9 cellular contexts compared by ENCODE assay signal in the genomic region with DNA sequence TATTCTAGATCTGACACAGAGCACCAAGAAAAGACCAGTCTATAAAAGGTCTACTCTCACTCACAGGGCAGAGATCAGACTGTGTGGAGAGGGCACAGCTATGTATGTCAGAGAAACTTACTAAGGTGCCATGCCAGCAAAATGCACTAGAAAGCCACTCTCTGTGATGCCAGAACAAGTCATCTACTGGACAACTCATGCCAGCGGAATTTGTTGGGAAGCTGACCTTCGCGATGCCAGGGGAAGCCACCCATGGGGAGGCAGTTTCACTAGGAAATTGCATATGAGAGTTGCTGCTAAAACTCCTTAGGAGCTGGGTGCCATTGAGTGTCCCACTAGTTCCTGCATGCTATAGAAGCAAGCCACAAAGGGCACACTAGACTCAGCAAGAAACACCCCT.
A peak's percentile ranks its signal among the peaks of the same experiment; 100 is the strongest.
DNase-seq lines count a peak whose midpoint lies in the region; ATAC-seq lines count a peak whose summit lies in the region.
"Had no signal": no experiment of that assay in that cellular context is flagged by ENCODE, and none has a peak within 500 bp of the region (broad histone marks: within the 10 kb centered on the region; RNA-seq: fewer than 3 reads in every experiment).

No MANE protein-coding gene starts in this region.

- no peak for ATAC-seq in GM21529 (IDR thresholded peaks at IDR 0.05; ENCODE audit: unreplicated experiment)

- DNase-seq in 8988T = peak; percentile 41
- DNase-seq in HK-2 (ENCODE audit: unreplicated experiment) = peak; percentile 63
- DNase-seq in astrocyte of the hippocampus (ENCODE audit: low read depth, low spot score) = peak; percentile 63
- peak; percentile 2 for DNase-seq in hepatic stellate cell (ENCODE audit: low spot score)
- DNase-seq in stimulated activated CD8-positive, alpha-beta memory T cell treated with anti-CD3 and anti-CD28 coated beads, Interleukin-4, amount 100 ng/mL, for 48 hours = no peak
- no peak for DNase-seq in superior temporal gyrus (ENCODE audit: extremely low spot score)
- no peak for DNase-seq in GM19240 (ENCODE audit: insufficient read length, low spot score)
- DNase-seq: naive B cell had no signal

Comparison
In these comparisons a context has a peak if more than half of its experiments do, and no peak if none do; other contexts are left out.
1. DNase-seq: peak in 8988T (single experiment), HK-2 (single experiment), astrocyte of the hippocampus (single experiment) and hepatic stellate cell (single experiment); none in stimulated activated CD8-positive, alpha-beta memory T cell treated with anti-CD3 and anti-CD28 coated beads, Interleukin-4, amount 100 ng/mL, for 48 hours (single experiment), superior temporal gyrus (single experiment) and GM19240 (single experiment).